Comparison of ENCODE assay signal across 2 cellular contexts in the genomic region with DNA sequence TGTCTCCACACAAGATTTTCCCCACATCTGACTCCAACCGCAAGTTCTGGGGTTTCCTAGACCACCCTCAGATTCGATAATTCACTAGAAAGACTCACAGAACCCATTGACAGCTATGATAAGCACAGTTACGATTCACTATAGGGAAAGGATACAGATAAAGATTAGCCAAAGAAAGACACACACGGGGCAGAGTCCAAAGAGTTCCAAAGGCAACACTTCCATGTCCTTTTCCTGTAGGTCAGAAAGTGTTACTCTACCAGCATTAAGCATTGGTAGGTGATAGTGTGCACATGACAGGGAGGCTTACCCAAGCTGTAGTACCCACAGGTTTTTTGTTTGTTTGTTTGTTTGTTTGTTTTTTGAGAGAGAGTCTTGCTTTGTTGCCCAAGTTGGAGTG.
TF ChIP-seq lines count a peak whose summit lies in the region.

No MANE protein-coding gene starts in this region.

TF ChIP-seq in IMR-90, 13 proteins besides CTCF, POLR2A, EP300 and RAD21:
- TF ChIP-seq CHD1 (IDR thresholded peaks at IDR 0.05; ENCODE audit: low read depth, low read length) (no peak), BHLHE40 (IDR thresholded peaks at IDR 0.05; ENCODE audit: low read depth, low read length) (no peak), RFX5 (IDR thresholded peaks at IDR 0.05; ENCODE audit: low read depth, low read length) (no peak), CEBPB (IDR thresholded peaks at IDR 0.05; ENCODE audit: low read depth, low read length) (no peak), RCOR1 (IDR thresholded peaks at IDR 0.05; ENCODE audit: insufficient replicate concordance, low read length) (no peak), MAFK (IDR thresholded peaks at IDR 0.05; ENCODE audit: low read depth, low read length) (no peak), FOS (IDR thresholded peaks at IDR 0.05; ENCODE audit: low read depth, low read length) (no peak)

TF ChIP-seq in HepG2, 621 proteins besides CTCF, POLR2A, EP300 and RAD21:
- peak; percentile 35; the same call in 1 of the 2 replicates for TF ChIP-seq HNF4A (CRISPR knock-in tag; IDR thresholded peaks at IDR 0.05)
- TF ChIP-seq, protein P1, sequence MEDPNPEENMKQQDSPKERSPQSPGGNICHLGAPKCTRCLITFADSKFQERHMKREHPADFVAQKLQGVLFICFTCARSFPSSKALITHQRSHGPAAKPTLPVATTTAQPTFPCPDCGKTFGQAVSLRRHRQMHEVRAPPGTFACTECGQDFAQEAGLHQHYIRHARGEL (CRISPR knock-in tag; IDR thresholded peaks at IDR 0.05) = no peak
